ENCODE assay signal across 1 cellular context in the genomic region with DNA sequence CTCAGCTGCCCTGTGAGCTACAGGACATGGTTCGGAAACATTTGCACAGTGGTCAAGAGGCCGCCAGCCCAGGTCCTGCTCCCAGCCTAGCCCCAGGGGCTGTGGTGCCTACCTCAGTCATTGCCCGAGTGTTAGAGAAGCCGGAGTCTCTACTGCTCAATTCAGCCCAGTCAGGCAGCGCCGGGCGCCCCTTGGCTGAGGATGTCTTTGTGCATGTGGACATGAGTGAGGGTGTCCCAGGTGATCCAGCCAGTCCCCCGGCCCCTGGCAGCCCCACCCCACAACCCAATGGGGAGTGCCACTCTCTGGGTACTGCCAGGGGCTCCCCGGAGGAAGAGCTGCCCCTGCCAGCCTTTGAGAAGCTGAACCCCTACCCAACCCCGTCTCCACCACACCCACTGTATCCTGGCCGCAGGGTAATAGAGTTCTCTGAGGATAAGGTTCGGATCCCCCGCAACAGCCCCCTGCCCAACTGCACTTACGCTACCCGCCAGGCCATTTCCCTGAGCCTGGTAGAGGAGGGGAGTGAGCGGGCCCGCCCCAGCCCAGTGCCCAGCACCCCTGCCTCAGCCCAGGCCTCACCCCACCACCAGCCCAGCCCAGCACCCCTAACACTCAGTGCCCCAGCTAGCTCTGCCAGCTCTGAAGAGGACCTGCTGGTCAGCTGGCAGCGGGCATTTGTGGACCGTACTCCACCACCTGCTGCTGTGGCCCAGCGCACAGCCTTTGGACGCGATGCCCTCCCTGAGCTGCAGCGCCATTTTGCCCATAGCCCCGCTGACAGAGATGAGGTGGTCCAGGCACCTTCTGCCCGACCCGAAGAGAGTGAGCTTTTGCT.
TF ChIP-seq lines count a peak whose summit lies in the region.

No MANE protein-coding gene starts in this region.

TF ChIP-seq in endothelial cell of umbilical vein, 7 proteins besides CTCF, POLR2A, EP300 and RAD21:
- no peak for TF ChIP-seq JUN (IDR thresholded peaks at IDR 0.05; ENCODE audit: borderline replicate concordance, insufficient read depth, insufficient read length, low read depth)
- TF ChIP-seq EZH2 (IDR thresholded peaks at IDR 0.05; ENCODE audit: borderline replicate concordance, low read depth, low read length, severe bottlenecking) = no peak
- TF ChIP-seq GATA2 (IDR thresholded peaks at IDR 0.05; ENCODE audit: insufficient read depth, insufficient read length, low read depth, low read length) = no peak
- no peak for TF ChIP-seq FOS (IDR thresholded peaks at IDR 0.05; ENCODE audit: borderline replicate concordance, insufficient read depth, low read length)
- TF ChIP-seq MYC (IDR thresholded peaks at IDR 0.05; ENCODE audit: low read depth, low read length) = no peak
- no peak for TF ChIP-seq MAX (IDR thresholded peaks at IDR 0.05; ENCODE audit: insufficient read depth, insufficient read length)
- TF ChIP-seq POLR2AphosphoS5 (IDR thresholded peaks at IDR 0.05; ENCODE audit: insufficient read depth, low read depth, low read length) = no peak
